8 cellular contexts compared by ENCODE assay signal in the genomic region with DNA sequence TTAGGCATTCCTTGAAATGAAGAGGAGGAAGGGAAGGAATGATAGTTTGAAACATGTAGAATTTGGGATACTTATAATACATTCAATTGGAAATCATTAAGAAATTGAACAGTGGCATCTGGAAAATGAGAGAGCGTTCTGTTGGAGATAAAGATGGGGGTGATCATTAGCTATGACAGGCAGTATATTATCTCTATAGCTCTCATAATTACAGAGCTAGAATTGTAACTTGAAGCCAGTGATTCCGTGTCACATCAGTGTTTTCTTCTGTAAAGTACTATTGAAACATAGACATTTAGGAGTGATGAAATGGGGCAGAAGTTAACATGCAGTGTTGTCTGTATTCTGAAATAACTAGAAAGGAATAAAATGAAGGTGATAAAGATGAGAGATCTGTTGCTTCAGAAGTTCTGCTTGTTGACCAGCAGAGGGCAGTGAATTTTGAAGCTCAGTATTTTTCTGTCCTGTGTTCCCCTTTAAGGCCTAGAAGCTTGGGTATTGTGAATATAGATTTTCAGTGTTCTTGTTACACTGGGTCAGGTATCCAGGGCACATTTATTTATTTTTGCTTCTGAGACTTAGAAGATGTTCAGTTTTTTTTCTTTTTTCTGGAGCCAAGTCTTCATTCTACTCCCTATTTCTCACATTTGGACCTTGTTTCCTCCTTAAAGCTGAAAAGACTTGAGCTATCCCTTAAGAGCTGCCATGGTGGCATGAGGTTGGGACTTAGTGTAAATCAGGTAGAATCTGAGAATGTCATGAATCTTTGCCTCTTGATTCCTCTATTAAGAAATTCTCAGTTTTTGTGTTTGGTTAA.
DNase-seq lines count a peak whose midpoint lies in the region; ATAC-seq, FAIRE-seq and TF ChIP-seq lines count a peak whose summit lies in the region.

No MANE protein-coding gene starts in this region.

- no peaks in the 10 kb centered on the region for H3K36me3 Mint-ChIP-seq in neural crest cell (ENCODE audit: low read depth)

- peak; percentile 91 for FAIRE-seq in G401.6 (lab: Jason Lieb, UNC)

- peaks cover 2% of the 10 kb centered on the region for H3K9me3 Mint-ChIP-seq in neural crest cell

- TF ChIP-seq CTCF in LNCAP (IDR thresholded peaks at IDR 0.05): peak; percentile 80
- TF ChIP-seq CTCF in fibroblast of mammary gland (conservative IDR thresholded peaks at IDR 0.05; ENCODE audit: control insufficient read depth, insufficient read depth, low read depth, low read length): peak; percentile 76
- TF ChIP-seq CTCF in neural crest cell (conservative IDR thresholded peaks at IDR 0.05): peak; percentile 91

- no peak overlapping the region for H3K4me3 ChIP-seq in fibroblast of mammary gland (ENCODE audit: control insufficient read depth, low read depth, low read length)

- no peak overlapping the region for H3K4me3 Mint-ChIP-seq in neural crest cell

- H3K27ac Mint-ChIP-seq in neural crest cell (ENCODE audit: unreplicated experiment): no peak overlapping the region

- peak; percentile 83 for ATAC-seq in GM21528 (IDR thresholded peaks at IDR 0.05; ENCODE audit: low FRiP score, unreplicated experiment)

- H3K27me3 Mint-ChIP-seq in neural crest cell (ENCODE audit: low read depth): no peaks in the 10 kb centered on the region

- H3K4me1 Mint-ChIP-seq in neural crest cell: peaks cover 28% of the 10 kb centered on the region

- DNase-seq in SK-N-DZ (ENCODE audit: low spot score): peak; percentile 65
- DNase-seq in fibroblast of mammary gland (ENCODE audit: low read depth): peak; percentile 73
- no peak for DNase-seq in neural crest cell (ENCODE audit: low read depth, low spot score)
- no peak for DNase-seq in activated effector memory CD4-positive, alpha-beta T cell treated with Interleukin-2 at 50 U/mL for 16 hours
- DNase-seq in GOT3 (lab: John Stamatoyannopoulos, UW): no peak

Comparison
In these comparisons a context has a peak if more than half of its experiments do, and no peak if none do; other contexts are left out.
1. DNase-seq: peak in SK-N-DZ (single experiment) and fibroblast of mammary gland (single experiment); none in neural crest cell (single experiment), activated effector memory CD4-positive, alpha-beta T cell treated with Interleukin-2 at 50 U/mL for 16 hours (single experiment) and GOT3 (single experiment).
2. Peak in every context shown above with its lines, with median percentiles within 50 percentile points of each other: CTCF ChIP-seq.